In genomic region chr6:135617222-135617621, GRCh38 we compare ENCODE assay signal across 1 cellular context.
TF ChIP-seq lines count a peak whose summit lies in the region.

No MANE protein-coding gene starts in this region.

TF ChIP-seq in K562, 482 proteins besides CTCF, POLR2A, EP300 and RAD21 (continued from another document and continues in another):
- TF ChIP-seq SMARCA4 (IDR thresholded peaks at IDR 0.05) = peak; percentile 38; the same call in 1 of the 2 replicates
- TF ChIP-seq DPF2 (IDR thresholded peaks at IDR 0.05) = peak; percentile 23; the same call in 1 of the 2 replicates
- no peak for TF ChIP-seq SRSF9 (IDR thresholded peaks at IDR 0.05; ENCODE audit: borderline replicate concordance, low read depth, low read length)
- no peak for TF ChIP-seq MLLT1 (IDR thresholded peaks at IDR 0.05)
- TF ChIP-seq ZEB2 (IDR thresholded peaks at IDR 0.05) = no peak
- TF ChIP-seq XRCC3 (IDR thresholded peaks at IDR 0.05) = no peak
- TF ChIP-seq CEBPG (CRISPR knock-in tag; IDR thresholded peaks at IDR 0.05) = no peak
- TF ChIP-seq CEBPG (tag; conservative IDR thresholded peaks at IDR 0.05 in 1 of 2, IDR thresholded peaks at IDR 0.05 in 1 of 2) = no peak
- TF ChIP-seq ZNF324 (CRISPR knock-in tag; IDR thresholded peaks at IDR 0.05) = no peak
- peak in 1 of 2 experiments; percentile 71; a peak in 2 of 4 replicates for TF ChIP-seq FOXA3 (CRISPR knock-in tag; conservative IDR thresholded peaks at IDR 0.05 in 1 of 2, IDR thresholded peaks at IDR 0.05 in 1 of 2)
- TF ChIP-seq TRIM24 (IDR thresholded peaks at IDR 0.05) = no peak
- TF ChIP-seq PHB (CRISPR knock-in tag; IDR thresholded peaks at IDR 0.05) = no peak
- TF ChIP-seq HDAC8 (tag; IDR thresholded peaks at IDR 0.05) = no peak
- no peak for TF ChIP-seq PPARD (CRISPR knock-in tag; IDR thresholded peaks at IDR 0.05)
- TF ChIP-seq KLF16 (IDR thresholded peaks at IDR 0.05) = no peak
- TF ChIP-seq TEAD2 (tag; IDR thresholded peaks at IDR 0.05) = no peak
- TF ChIP-seq ELK3 (CRISPR knock-in tag; IDR thresholded peaks at IDR 0.05) = no peak
- TF ChIP-seq CBX3 (IDR thresholded peaks at IDR 0.05; ENCODE audit: borderline replicate concordance in 1 of 2, low read length in 2 of 2) = no peak
- no peak for TF ChIP-seq PYGO2 (tag; IDR thresholded peaks at IDR 0.05)
- TF ChIP-seq ZKSCAN8 (CRISPR knock-in tag; IDR thresholded peaks at IDR 0.05) = no peak
- peak; percentile 59 to 67; a peak in 3 of 4 replicates for TF ChIP-seq FOXK2 (conservative IDR thresholded peaks at IDR 0.05 in 1 of 2, IDR thresholded peaks at IDR 0.05 in 1 of 2; ENCODE audit: low read depth in 2 of 2)
- TF ChIP-seq ZNF232 (CRISPR knock-in tag; IDR thresholded peaks at IDR 0.05) = no peak
- TF ChIP-seq ZFPM2 (CRISPR knock-in tag; IDR thresholded peaks at IDR 0.05) = no peak
- 0 out of 2 replicates have a peak, but pooled peaks have one; percentile 7 for TF ChIP-seq NCOR1 (IDR thresholded peaks at IDR 0.05)
- TF ChIP-seq IRF9 (tag; IDR thresholded peaks at IDR 0.05) = no peak
- TF ChIP-seq LEF1 (IDR thresholded peaks at IDR 0.05) = no peak
- no peak for TF ChIP-seq PRDM10 (IDR thresholded peaks at IDR 0.05; ENCODE audit: partially characterized antibody)
- no peak for TF ChIP-seq BRF1 (IDR thresholded peaks at IDR 0.05; ENCODE audit: borderline replicate concordance, extremely low read depth, insufficient read length)
- no peak for TF ChIP-seq IRF1 (CRISPR knock-in tag; IDR thresholded peaks at IDR 0.05; ENCODE audit: borderline replicate concordance)
- TF ChIP-seq ZNF12 (CRISPR knock-in tag; IDR thresholded peaks at IDR 0.05) = no peak
- TF ChIP-seq MCM2 (IDR thresholded peaks at IDR 0.05; ENCODE audit: low read depth) = no peak
- TF ChIP-seq E2F1 (CRISPR knock-in tag; IDR thresholded peaks at IDR 0.05) = no peak
- TF ChIP-seq GTF2A2 (tag; IDR thresholded peaks at IDR 0.05) = no peak
- TF ChIP-seq RUNX1 (IDR thresholded peaks at IDR 0.05; ENCODE audit: low read depth) = no peak
- no peak for TF ChIP-seq ZNF518B (CRISPR knock-in tag; IDR thresholded peaks at IDR 0.05)
- no peak for TF ChIP-seq EGR1 (conservative IDR thresholded peaks at IDR 0.05)
- no peak for TF ChIP-seq MCM7 (IDR thresholded peaks at IDR 0.05)
- peak; percentile 57 for TF ChIP-seq MTA2 (IDR thresholded peaks at IDR 0.05; ENCODE audit: low read depth)
- TF ChIP-seq SRSF1 (IDR thresholded peaks at IDR 0.05; ENCODE audit: low read depth, low read length) = no peak
- TF ChIP-seq CHCHD3 (CRISPR knock-in tag; IDR thresholded peaks at IDR 0.05) = no peak
- TF ChIP-seq NFE2 (IDR thresholded peaks at IDR 0.05; ENCODE audit: low read depth) = no peak
- no peak for TF ChIP-seq ZNF408 (CRISPR knock-in tag; IDR thresholded peaks at IDR 0.05; ENCODE audit: low read depth)
- no peak for TF ChIP-seq TSHZ1 (CRISPR knock-in tag; IDR thresholded peaks at IDR 0.05)
- 0 out of 2 replicates have a peak, but pooled peaks have one; percentile 5 for TF ChIP-seq ELF1 (tag; IDR thresholded peaks at IDR 0.05)
- no peak for TF ChIP-seq TAF9B (IDR thresholded peaks at IDR 0.05; ENCODE audit: partially characterized antibody)
